ENCODE assay signal across 22 cellular contexts in genomic region chr9:114061292-114061691, GRCh38. TPM values are rescaled to one million over a fixed set of nuclear protein-coding genes. Genes with fewer than 3 reads are reported as not detected.
"Had no signal": no experiment of that assay in that cellular context is flagged by ENCODE, and none has a peak within 500 bp of the region (broad histone marks: within the 10 kb centered on the region; RNA-seq: fewer than 3 reads in every experiment).

No MANE protein-coding gene starts in this region.

- ATAC-seq: gastroesophageal sphincter; right cardiac atrium; stimulated activated naive CD8-positive, alpha-beta T cell treated with anti-CD3 and anti-CD28 coated beads, Interleukin-15, Interleukin-2, amounts not matched to agents 100 U/mL and 50 U/mL, for 24 hours had no signal

- H3K4me1 Mint-ChIP-seq: central memory CD8-positive, alpha-beta T cell; naive thymus-derived CD4-positive, alpha-beta T cell; stimulated activated effector memory CD8-positive, alpha-beta T cell treated with anti-CD3 and anti-CD28 coated beads, Interleukin-12 subunit alpha, Interleukin-12 subunit beta, amount 100 ng/mL, for 72 hours had no signal

- H3K27ac Mint-ChIP-seq: naive thymus-derived CD4-positive, alpha-beta T cell; nephron progenitor cell; stimulated activated effector memory CD8-positive, alpha-beta T cell treated with anti-CD3 and anti-CD28 coated beads, Interleukin-12 subunit alpha, Interleukin-12 subunit beta, amount 100 ng/mL, for 72 hours had no signal

- H3K4me3 Mint-ChIP-seq: central memory CD8-positive, alpha-beta T cell; naive thymus-derived CD4-positive, alpha-beta T cell; nephron progenitor cell; stimulated activated effector memory CD8-positive, alpha-beta T cell treated with anti-CD3 and anti-CD28 coated beads, Interleukin-12 subunit alpha, Interleukin-12 subunit beta, amount 100 ng/mL, for 72 hours had no signal

- DNase-seq: effector memory CD4-positive, alpha-beta T cell; esophagus squamous epithelium; foreskin fibroblast; glutamatergic neuron; kidney glomerular epithelial cell; mesendoderm; nephron progenitor cell; right cardiac atrium; small intestine; stimulated activated CD4-positive, alpha-beta T cell treated with anti-CD3 and anti-CD28 coated beads, Interleukin-2, amount 100 ng/mL, for 48 hours; stimulated activated naive CD8-positive, alpha-beta T cell treated with anti-CD3 and anti-CD28 coated beads, Interleukin-15, Interleukin-2, amounts not matched to agents 100 U/mL and 50 U/mL, for 24 hours had no signal

- H3K4me1 ChIP-seq: esophagus squamous epithelium, gastroesophageal sphincter, suprapubic skin had no signal

- H3K36me3 ChIP-seq: esophagus squamous epithelium, suprapubic skin, tibial artery had no signal

- H3K9me3 ChIP-seq: esophagus squamous epithelium, suprapubic skin, tibial artery had no signal

- H3K9me3 Mint-ChIP-seq: central memory CD8-positive, alpha-beta T cell; stimulated activated effector memory CD8-positive, alpha-beta T cell treated with anti-CD3 and anti-CD28 coated beads, Interleukin-12 subunit alpha, Interleukin-12 subunit beta, amount 100 ng/mL, for 72 hours had no signal

- H3K27ac ChIP-seq: esophagus squamous epithelium, gastroesophageal sphincter, suprapubic skin had no signal

- H3K36me3 Mint-ChIP-seq: naive thymus-derived CD4-positive, alpha-beta T cell; stimulated activated effector memory CD8-positive, alpha-beta T cell treated with anti-CD3 and anti-CD28 coated beads, Interleukin-12 subunit alpha, Interleukin-12 subunit beta, amount 100 ng/mL, for 72 hours had no signal

- H3K27me3 ChIP-seq: suprapubic skin, tibial artery had no signal

- H3K4me3 ChIP-seq: esophagus squamous epithelium, gastroesophageal sphincter, suprapubic skin, tibial artery had no signal

RNA-seq across cellular contexts. Expression of gene AMBP, which starts 16.8 kb away (rescaled TPM):
- total RNA-seq: epithelial cell of proximal tubule; gastroesophageal sphincter; lung microvascular endothelial cell; mononuclear cell; naive thymus-derived CD4-positive, alpha-beta T cell; omental fat pad; pulmonary artery endothelial cell had no signal

RNA-seq across cellular contexts. Expression of gene KIF12, which starts 37.8 kb away (rescaled TPM):
- total RNA-seq: gastroesophageal sphincter; lung microvascular endothelial cell; mononuclear cell; naive thymus-derived CD4-positive, alpha-beta T cell had no signal
